Comparison of ENCODE assay signal across 11 cellular contexts in the genomic region with DNA sequence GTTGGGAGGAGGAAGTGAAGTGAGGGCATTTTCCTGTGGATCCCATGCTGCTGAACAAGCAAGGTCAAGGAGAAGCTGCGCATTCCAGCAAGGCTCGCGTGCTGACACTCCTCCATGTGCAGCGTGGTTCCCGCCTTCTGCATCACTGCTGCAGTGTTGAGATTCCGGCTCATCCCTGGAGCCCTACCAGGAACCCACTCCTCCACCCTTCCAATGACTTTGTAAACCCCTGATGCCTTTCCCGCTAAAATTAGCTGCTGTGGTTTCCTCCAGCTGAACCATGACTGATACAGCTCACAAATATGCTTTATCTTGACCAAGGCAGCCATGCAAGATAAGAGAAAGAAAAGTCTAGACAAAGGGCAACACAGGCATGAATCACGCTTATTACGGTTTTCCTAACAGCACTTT. TPM values are rescaled to one million over a fixed set of nuclear protein-coding genes. Genes with fewer than 3 reads are reported as not detected.
DNase-seq lines count a peak whose midpoint lies in the region; ATAC-seq and TF ChIP-seq lines count a peak whose summit lies in the region.
"Had no signal": no experiment of that assay in that cellular context is flagged by ENCODE, and none has a peak within 500 bp of the region (broad histone marks: within the 10 kb centered on the region; RNA-seq: fewer than 3 reads in every experiment).

No MANE protein-coding gene starts in this region.

- H3K27me3 Mint-ChIP-seq in activated naive CD4-positive, alpha-beta T cell treated with anti-CD3 and anti-CD28 coated beads, Interleukin-2, amount 10 ng/mL, durations not matched to agents 7 days and 5 days: peaks cover 33% of the 10 kb centered on the region

- H3K27ac ChIP-seq in cardiac muscle cell (peak overlapping the region; percentile 65), upper lobe of left lung (peak overlapping the region in 1 of 4 donors; percentile 22)
- H3K27ac ChIP-seq: RWPE1 had no signal

- ATAC-seq in left colon (peak; percentile 40), upper lobe of left lung (ENCODE audit: low FRiP score in 2 of 2) (peak; percentile 68 to 88), GM21515 (IDR thresholded peaks at IDR 0.05; ENCODE audit: unreplicated experiment) (no peak)

- TF ChIP-seq POLR2A in upper lobe of left lung (IDR thresholded peaks at IDR 0.05): no peak

- H3K9me3 ChIP-seq in cardiac muscle cell (ENCODE audit: low read depth): no peaks in the 10 kb centered on the region
- no peaks in the 10 kb centered on the region for H3K9me3 ChIP-seq in upper lobe of left lung

- H3K27me3 ChIP-seq in cardiac muscle cell (no peaks in the 10 kb centered on the region), upper lobe of left lung (no peaks in the 10 kb centered on the region)

- H3K4me1 ChIP-seq in cardiac muscle cell (ENCODE audit: low read depth) (peaks cover 26% of the 10 kb centered on the region), upper lobe of left lung (peaks cover 0 to 11% (median 5%) of the 10 kb centered on the region in 4 donors)

- intact Hi-C loops in cardiac septum (cut with DNase I) (loop anchor here (10.0 kb wide), 1 partner anchor 326 kb away; a partner anchor contains a TSS), left colon (cut with DNase I, micrococcal nuclease) (no loop called here)

- peak in 1 of 4 donors; percentile 69 for TF ChIP-seq EP300 in upper lobe of left lung (IDR thresholded peaks at IDR 0.05)

- no peak overlapping the region for H3K27ac Mint-ChIP-seq in activated naive CD4-positive, alpha-beta T cell treated with anti-CD3 and anti-CD28 coated beads, Interleukin-2, amount 10 ng/mL, durations not matched to agents 7 days and 5 days
- H3K27ac Mint-ChIP-seq: dendritic cell treated with granulocyte-macrophage colony-stimulating factor and Interleukin-4, amounts not matched to agents 40 ng/mL and 50 ng/mL, for 4 days; memory B cell had no signal

- no peak overlapping the region for H3K4me3 ChIP-seq in cardiac muscle cell
- H3K4me3 ChIP-seq in upper lobe of left lung: no peak overlapping the region

- no peak for TF ChIP-seq CTCF in cardiac muscle cell (IDR thresholded peaks at IDR 0.05; ENCODE audit: low read depth, low read length)
- no peak for TF ChIP-seq CTCF in upper lobe of left lung (IDR thresholded peaks at IDR 0.05)

- CTCF ChIA-PET in activated naive CD4-positive, alpha-beta T cell treated with anti-CD3 and anti-CD28 coated beads, Interleukin-2, amount 10 ng/mL, durations not matched to agents 7 days and 5 days (lab: Charles Lee): interaction anchor here (1.0 to 2.0 kb wide), 3 partner anchors 9 to 49 kb away, joined by 6 to 9 read pairs (median 7); no protein-coding TSS in a partner anchor

- H3K36me3 Mint-ChIP-seq in activated naive CD4-positive, alpha-beta T cell treated with anti-CD3 and anti-CD28 coated beads, Interleukin-2, amount 10 ng/mL, durations not matched to agents 7 days and 5 days: no peaks in the 10 kb centered on the region
- H3K36me3 Mint-ChIP-seq: memory B cell had no signal

- DNase-seq in cardiac muscle cell (ENCODE audit: low read depth in 1 of 2, low spot score in 1 of 2): peak in 1 of 2 donors; percentile 99
- no peak for DNase-seq in cardiac septum (ENCODE audit: low spot score)
- DNase-seq in astrocyte of the hippocampus (ENCODE audit: low read depth, low spot score): peak; percentile 94
- DNase-seq in left colon: no peak
- no peak for DNase-seq in upper lobe of left lung
- DNase-seq in activated naive CD4-positive, alpha-beta T cell treated with anti-CD3 and anti-CD28 coated beads, Interleukin-2, amount 10 ng/mL, durations not matched to agents 7 days and 5 days: no peak
- DNase-seq in activated CD8-positive, alpha-beta memory T cell treated with anti-CD3 and anti-CD28 coated beads, Interleukin-2, amount 50 U/mL, for 48 hours: no peak

- peaks cover 4% of the 10 kb centered on the region for H3K9me3 Mint-ChIP-seq in activated naive CD4-positive, alpha-beta T cell treated with anti-CD3 and anti-CD28 coated beads, Interleukin-2, amount 10 ng/mL, durations not matched to agents 7 days and 5 days
- H3K9me3 Mint-ChIP-seq: dendritic cell treated with granulocyte-macrophage colony-stimulating factor and Interleukin-4, amounts not matched to agents 40 ng/mL and 50 ng/mL, for 4 days had no signal

- H3K4me3 Mint-ChIP-seq in activated naive CD4-positive, alpha-beta T cell treated with anti-CD3 and anti-CD28 coated beads, Interleukin-2, amount 10 ng/mL, durations not matched to agents 7 days and 5 days: no peak overlapping the region
- H3K4me3 Mint-ChIP-seq: dendritic cell treated with granulocyte-macrophage colony-stimulating factor and Interleukin-4, amounts not matched to agents 40 ng/mL and 50 ng/mL, for 4 days; memory B cell had no signal

- H3K4me1 Mint-ChIP-seq in activated naive CD4-positive, alpha-beta T cell treated with anti-CD3 and anti-CD28 coated beads, Interleukin-2, amount 10 ng/mL, durations not matched to agents 7 days and 5 days: no peaks in the 10 kb centered on the region

- 46 to 56% methylated on average over 3 to 9 of the region's 9 CpGs for WGBS in upper lobe of left lung, 2 donors

- H3K36me3 ChIP-seq in cardiac muscle cell (no peaks in the 10 kb centered on the region), upper lobe of left lung (no peaks in the 10 kb centered on the region)

RNA-seq across cellular contexts. Expression of a gene that starts 14.0 kb away (rescaled TPM):
- total RNA-seq in cardiac muscle cell: 0.12 TPM in 1 of 2 replicates, not detected in the other
- polyA plus RNA-seq in cardiac muscle cell: not detected in 2 replicates
- total RNA-seq in cardiac septum: not detected
- 10 to 100 TPM; 11.4 to 14.4 TPM for total RNA-seq in left colon
- total RNA-seq in upper lobe of left lung: under 1 TPM in 1 of 6 donors, not detected in 5; 0.10 TPM

RNA-seq across cellular contexts. Expression of a gene that starts 36.8 kb away (rescaled TPM):
- 0.14 TPM in 1 of 2 replicates, not detected in the other for total RNA-seq in cardiac muscle cell
- polyA plus RNA-seq in cardiac muscle cell: 0.28 TPM in 1 of 2 replicates, not detected in the other
- total RNA-seq in cardiac septum: 0.13 TPM
- 1 to 10 TPM; 3.6 to 8.9 TPM for total RNA-seq in left colon
- 10 to 100 TPM in 1 of 6 donors, 1 to 10 TPM in 5; 2.0 to 10.5 (median 4.2) TPM for total RNA-seq in upper lobe of left lung

Comparison
In these comparisons a context has a peak if more than half of its experiments do, and no peak if none do; other contexts are left out.
1. RNA of a gene that starts 14.0 kb away (total RNA-seq): 11.4 to 14.4 TPM in left colon; 0.12 TPM in cardiac muscle cell, not detected in cardiac septum (single experiment) and 0.10 TPM in upper lobe of left lung; every median in the first group is over 10 times any median in the second.